In the genomic region with DNA sequence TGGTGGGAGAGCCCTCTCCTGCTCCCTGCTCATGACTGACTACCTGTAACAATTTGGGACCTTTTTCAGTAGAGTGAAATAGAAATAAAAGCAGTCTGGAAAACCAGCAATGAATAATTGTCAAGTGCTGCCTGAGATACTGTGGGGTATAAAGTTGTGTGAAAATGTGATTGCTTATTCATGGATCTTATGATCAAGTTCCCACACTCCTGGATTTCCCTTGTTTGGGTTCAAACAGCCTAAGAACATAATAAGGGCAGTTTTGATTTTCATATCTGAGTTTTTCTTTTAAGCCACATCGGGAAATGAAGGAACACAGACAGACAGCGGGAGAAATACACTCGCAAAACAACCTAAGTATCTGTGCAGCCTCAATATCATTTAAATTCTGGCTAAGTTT, we compare ENCODE assay signal across 25 cellular contexts. TPM values are rescaled to one million over a fixed set of nuclear protein-coding genes. Genes with fewer than 3 reads are reported as not detected.
A peak's percentile ranks its signal among the peaks of the same experiment; 100 is the strongest.
DNase-seq lines count a peak whose midpoint lies in the region; ATAC-seq and TF ChIP-seq lines count a peak whose summit lies in the region.
"Had no signal": no experiment of that assay in that cellular context is flagged by ENCODE, and none has a peak within 500 bp of the region (broad histone marks: within the 10 kb centered on the region; RNA-seq: fewer than 3 reads in every experiment).

No MANE protein-coding gene starts in this region.

- DNase-seq in right atrium auricular region (ENCODE audit: low spot score) (no peak), cardiac septum (ENCODE audit: low spot score) (no peak), foreskin melanocyte (peak; percentile 35), sigmoid colon (no peak), NCI-H2196 (lab: John Stamatoyannopoulos, UW; ENCODE audit: unreplicated experiment) (no peak), NCI-H128 (lab: John Stamatoyannopoulos, UW; ENCODE audit: unreplicated experiment) (no peak), islet precursor cell (no peak)
- DNase-seq: activated CD8-positive, alpha-beta T cell treated with anti-CD3 and anti-CD28 coated beads for 36 hours; activated gamma-delta T cell; Caco-2; central memory CD4-positive, alpha-beta T cell; DND-41; kidney glomerular epithelial cell; mesendoderm; NCI-H1694 treated with DMSO at 0.1 percent for 48 hours; nephron progenitor cell; stimulated activated CD4-positive, alpha-beta T cell treated with anti-CD3 and anti-CD28 coated beads, Interleukin-4, amount 100 ng/mL, for 24 hours; SW 1271; upper lobe of right lung had no signal

- no peak for TF ChIP-seq POLR2A in sigmoid colon (IDR thresholded peaks at IDR 0.05)

- H3K27me3 ChIP-seq in right atrium auricular region (no peaks in the 10 kb centered on the region), sigmoid colon (no peaks in the 10 kb centered on the region)
- H3K27me3 ChIP-seq: adrenal gland; BLaER1 treated with 17β-estradiol and CSF1 and Interleukin-3, amounts not matched to agents 10 nM and 100 nM; upper lobe of right lung had no signal

- intact Hi-C loops in cardiac septum (cut with DNase I) (no loop called here), sigmoid colon (cut with DNase I) (no loop called here)

- peaks cover 0 to 85% of the 10 kb centered on the region in 2 donors for H3K4me1 ChIP-seq in right atrium auricular region
- H3K4me1 ChIP-seq in sigmoid colon = peaks cover 0 to 97% (median 85%) of the 10 kb centered on the region in 4 donors
- H3K4me1 ChIP-seq: adrenal gland; BLaER1 treated with 17β-estradiol and CSF1 and Interleukin-3, amounts not matched to agents 10 nM and 100 nM; upper lobe of right lung had no signal

- ATAC-seq in GM18868 (IDR thresholded peaks at IDR 0.05; ENCODE audit: unreplicated experiment) = no peak
- ATAC-seq: activated CD8-positive, alpha-beta T cell treated with anti-CD3 and anti-CD28 coated beads for 36 hours; GM12878 had no signal

- 88 to 89% methylated on average over 3 of the region's 3 CpGs for WGBS in sigmoid colon, 2 donors

- H3K9me3 ChIP-seq in right atrium auricular region (no peaks in the 10 kb centered on the region), sigmoid colon (no peaks in the 10 kb centered on the region)
- H3K9me3 ChIP-seq: adrenal gland, Caco-2, upper lobe of right lung had no signal

- TF ChIP-seq CTCF in right atrium auricular region (IDR thresholded peaks at IDR 0.05) = no peak
- TF ChIP-seq CTCF in sigmoid colon (IDR thresholded peaks at IDR 0.05) = no peak

- TF ChIP-seq EP300 in sigmoid colon (IDR thresholded peaks at IDR 0.05) = no peak

- H3K36me3 ChIP-seq in right atrium auricular region = peaks cover 26% of the 10 kb centered on the region
- H3K36me3 ChIP-seq in sigmoid colon = no peaks in the 10 kb centered on the region
- H3K36me3 ChIP-seq: adrenal gland, upper lobe of right lung had no signal

- H3K27ac ChIP-seq in right atrium auricular region = peak overlapping the region; percentile 64 to 87
- peak overlapping the region; percentile 80 to 94 (median 83) for H3K27ac ChIP-seq in sigmoid colon
- H3K27ac ChIP-seq: adrenal gland; BLaER1 treated with 17β-estradiol and CSF1 and Interleukin-3, amounts not matched to agents 10 nM and 100 nM; epithelial cell of prostate; KMS-11; upper lobe of right lung had no signal

- H3K4me3 ChIP-seq in right atrium auricular region = no peak overlapping the region
- peak overlapping the region in 1 of 4 donors; percentile 13 for H3K4me3 ChIP-seq in sigmoid colon
- H3K4me3 ChIP-seq: adrenal gland; BLaER1 treated with 17β-estradiol and CSF1 and Interleukin-3, amounts not matched to agents 10 nM and 100 nM; GM12878 had no signal

RNA-seq across cellular contexts. Expression of gene CALD1, which starts 52.9 kb away (rescaled TPM):
- total RNA-seq in right atrium auricular region = 100 to 1,000 TPM; 119 to 157 TPM
- 237 TPM for total RNA-seq in cardiac septum
- 1,000 to 10,000 TPM; 1,069 to 2,150 (median 1,500) TPM for total RNA-seq in sigmoid colon
- 100 to 1,000 TPM in 1 of 3 donors, 10 to 100 TPM in 2; 34.7 to 125 (median 79.3) TPM for polyA plus RNA-seq in sigmoid colon
